25 cellular contexts compared by ENCODE assay signal in the genomic region with DNA sequence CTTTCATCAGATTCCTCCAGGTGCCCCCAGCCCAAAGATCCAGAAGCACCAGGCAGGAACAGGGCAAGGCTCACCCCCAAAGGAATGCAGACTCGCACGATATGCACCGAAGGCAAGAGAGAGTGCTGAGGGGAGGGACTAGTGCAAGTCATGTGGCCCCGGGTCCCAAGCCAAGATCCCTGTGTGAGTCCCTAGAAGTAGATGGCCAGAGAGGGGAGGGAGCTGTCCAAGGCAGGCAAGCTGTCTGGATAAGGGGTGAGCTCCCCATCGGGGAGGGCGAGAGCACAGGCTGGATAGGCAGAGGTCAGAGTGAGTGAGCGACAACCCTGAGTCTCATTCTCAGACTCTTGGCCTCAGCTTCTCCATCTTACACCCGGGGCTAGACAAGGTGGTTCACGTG.
DNase-seq lines count a peak whose midpoint lies in the region; ATAC-seq and TF ChIP-seq lines count a peak whose summit lies in the region.
"Had no signal": no experiment of that assay in that cellular context is flagged by ENCODE, and none has a peak within 500 bp of the region (broad histone marks: within the 10 kb centered on the region; RNA-seq: fewer than 3 reads in every experiment).

No MANE protein-coding gene starts in this region.

- POLR2A ChIA-PET in CD8-positive, alpha-beta memory T cell (lab: Charles Lee) = no interaction called here

- H3K36me3 ChIP-seq in CD8-positive, alpha-beta memory T cell (ENCODE audit: insufficient read depth, low read length) = no peaks in the 10 kb centered on the region
- no peaks in the 10 kb centered on the region for H3K36me3 ChIP-seq in left ventricle myocardium inferior
- H3K36me3 ChIP-seq: BLaER1, MG63, SJCRH30 had no signal

- no peaks in the 10 kb centered on the region for H3K9me3 ChIP-seq in CD8-positive, alpha-beta memory T cell (ENCODE audit: low read length)
- no peaks in the 10 kb centered on the region for H3K9me3 ChIP-seq in left ventricle myocardium inferior (replicated peaks)
- H3K9me3 ChIP-seq: A549, BLaER1, MG63, SJCRH30 had no signal

- H3K27ac ChIP-seq in CD8-positive, alpha-beta memory T cell (ENCODE audit: low read depth, low read length) = peak overlapping the region; percentile 16
- no peak overlapping the region for H3K27ac ChIP-seq in left ventricle myocardium inferior (replicated peaks)
- H3K27ac ChIP-seq: A549, BLaER1, HL-60, SJCRH30 had no signal

- ATAC-seq in GM21723 (IDR thresholded peaks at IDR 0.05; ENCODE audit: unreplicated experiment) (no peak), HG03469 (IDR thresholded peaks at IDR 0.05; ENCODE audit: unreplicated experiment) (no peak), SK-N-SH treated with all-trans-retinoic acid at 6 μM for 48 hours (no peak)
- ATAC-seq: A549, PC-3 had no signal

- H3K36me3 Mint-ChIP-seq in CD8-positive, alpha-beta memory T cell = no peaks in the 10 kb centered on the region
- H3K36me3 Mint-ChIP-seq: CD4-positive, alpha-beta memory T cell had no signal

- no peak overlapping the region for H3K4me3 Mint-ChIP-seq in CD8-positive, alpha-beta memory T cell
- H3K4me3 Mint-ChIP-seq: CD4-positive, alpha-beta memory T cell; HFFc6 had no signal

- H3K27ac Mint-ChIP-seq in CD8-positive, alpha-beta memory T cell = no peak overlapping the region
- H3K27ac Mint-ChIP-seq: CD4-positive, alpha-beta memory T cell; HFFc6 had no signal

- no peaks in the 10 kb centered on the region for H3K4me1 ChIP-seq in CD8-positive, alpha-beta memory T cell (ENCODE audit: insufficient read depth, low read length)
- H3K4me1 ChIP-seq in left ventricle myocardium inferior = no peaks in the 10 kb centered on the region
- H3K4me1 ChIP-seq: A549, SJCRH30 had no signal

- no peaks in the 10 kb centered on the region for H3K9me3 Mint-ChIP-seq in CD8-positive, alpha-beta memory T cell
- H3K9me3 Mint-ChIP-seq: CD4-positive, alpha-beta memory T cell; HFFc6 had no signal

- no peak for TF ChIP-seq RAD21 in Ishikawa (IDR thresholded peaks at IDR 0.05; ENCODE audit: low read depth)

- intact Hi-C loops in left ventricle myocardium inferior (cut with micrococcal nuclease) = no loop called here

- H3K4me1 Mint-ChIP-seq in CD8-positive, alpha-beta memory T cell = no peaks in the 10 kb centered on the region
- H3K4me1 Mint-ChIP-seq: CD4-positive, alpha-beta memory T cell had no signal

- no peak for TF ChIP-seq CTCF in left ventricle myocardium inferior (IDR thresholded peaks at IDR 0.05; ENCODE audit: borderline replicate concordance)

- no peak overlapping the region for H3K4me3 ChIP-seq in CD8-positive, alpha-beta memory T cell (ENCODE audit: low read length)
- H3K4me3 ChIP-seq in left ventricle myocardium inferior = no peak overlapping the region
- H3K4me3 ChIP-seq: A549, BLaER1, MG63, SJCRH30 had no signal

- peaks cover 4 to 7% of the 10 kb centered on the region in 2 donors for H3K27me3 Mint-ChIP-seq in CD8-positive, alpha-beta memory T cell

- CTCF ChIA-PET in CD8-positive, alpha-beta memory T cell (lab: Charles Lee) = no interaction called here

- no peaks in the 10 kb centered on the region for H3K27me3 ChIP-seq in CD8-positive, alpha-beta memory T cell (ENCODE audit: insufficient read depth, low read length, poor library complexity, severe bottlenecking)
- peaks cover 4% of the 10 kb centered on the region for H3K27me3 ChIP-seq in left ventricle myocardium inferior (ENCODE audit: low read depth)
- H3K27me3 ChIP-seq: BLaER1, MG63, SJCRH30 had no signal

- TF ChIP-seq EP300 in Ishikawa (IDR thresholded peaks at IDR 0.05; ENCODE audit: borderline replicate concordance) = no peak

- DNase-seq in CD8-positive, alpha-beta memory T cell = no peak
- peak; percentile 28 for DNase-seq in left ventricle myocardium inferior
- peak; percentile 30 for DNase-seq in pons (ENCODE audit: low spot score)
- no peak for DNase-seq in activated naive CD4-positive, alpha-beta T cell treated with anti-CD3 and anti-CD28 coated beads, Interleukin-2, amount 50 U/mL, for 16 hours
- DNase-seq: Calu3; CD4-positive, alpha-beta memory T cell; GF-D8; HFFc6; Karpas-422; MG63; NCI-H1048; NCI-H1436; NCI-H1930; NCI-H226; NCI-H82; PC-3; RPMI8226; SJCRH30 had no signal

TF ChIP-seq in Ishikawa, 13 proteins besides CTCF, POLR2A, EP300 and RAD21 (continues in another document):
- TF ChIP-seq TEAD4 (IDR thresholded peaks at IDR 0.05) (no peak), EGR1 (IDR thresholded peaks at IDR 0.05) (no peak), TCF12 (IDR thresholded peaks at IDR 0.05; ENCODE audit: low read depth) (no peak), CREB1 (IDR thresholded peaks at IDR 0.05; ENCODE audit: low read depth) (no peak), FOXM1 (IDR thresholded peaks at IDR 0.05; ENCODE audit: borderline replicate concordance, low read depth) (no peak), YY1 (IDR thresholded peaks at IDR 0.05; ENCODE audit: low read depth) (no peak), ZBTB7A (IDR thresholded peaks at IDR 0.05; ENCODE audit: low read depth) (no peak), TAF1 (IDR thresholded peaks at IDR 0.05; ENCODE audit: low read depth) (no peak), CEBPB (IDR thresholded peaks at IDR 0.05) (no peak), NFIC (IDR thresholded peaks at IDR 0.05) (no peak)
- TF ChIP-seq, protein P1, sequence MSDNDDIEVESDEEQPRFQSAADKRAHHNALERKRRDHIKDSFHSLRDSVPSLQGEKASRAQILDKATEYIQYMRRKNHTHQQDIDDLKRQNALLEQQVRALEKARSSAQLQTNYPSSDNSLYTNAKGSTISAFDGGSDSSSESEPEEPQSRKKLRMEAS (IDR thresholded peaks at IDR 0.05) = no peak
- TF ChIP-seq, protein P2, sequence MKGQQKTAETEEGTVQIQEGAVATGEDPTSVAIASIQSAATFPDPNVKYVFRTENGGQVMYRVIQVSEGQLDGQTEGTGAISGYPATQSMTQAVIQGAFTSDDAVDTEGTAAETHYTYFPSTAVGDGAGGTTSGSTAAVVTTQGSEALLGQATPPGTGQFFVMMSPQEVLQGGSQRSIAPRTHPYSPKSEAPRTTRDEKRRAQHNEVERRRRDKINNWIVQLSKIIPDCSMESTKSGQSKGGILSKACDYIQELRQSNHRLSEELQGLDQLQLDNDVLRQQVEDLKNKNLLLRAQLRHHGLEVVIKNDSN (IDR thresholded peaks at IDR 0.05) = peak; percentile 66

TF ChIP-seq in SK-N-SH treated with all-trans-retinoic acid at 6 μM for 48 hours, 23 proteins besides CTCF, POLR2A, EP300 and RAD21 (continues in another document):
- TF ChIP-seq ZNF8 (CRISPR knock-in tag; IDR thresholded peaks at IDR 0.05) (no peak), TOX (CRISPR knock-in tag; IDR thresholded peaks at IDR 0.05; ENCODE audit: borderline replicate concordance) (no peak), TCF4 (CRISPR knock-in tag; IDR thresholded peaks at IDR 0.05; ENCODE audit: borderline replicate concordance) (no peak), SNAI2 (CRISPR knock-in tag; IDR thresholded peaks at IDR 0.05) (no peak), ZFP3 (CRISPR knock-in tag; IDR thresholded peaks at IDR 0.05) (no peak), GLIS3 (CRISPR knock-in tag; IDR thresholded peaks at IDR 0.05) (no peak), ARNTL (CRISPR knock-in tag; IDR thresholded peaks at IDR 0.05; ENCODE audit: borderline replicate concordance, low read depth) (no peak), ESRRG (CRISPR knock-in tag; IDR thresholded peaks at IDR 0.05) (no peak), ZNF70 (CRISPR knock-in tag; IDR thresholded peaks at IDR 0.05) (no peak), ZNF565 (CRISPR knock-in tag; conservative IDR thresholded peaks at IDR 0.05; ENCODE audit: low read depth) (no peak)
- TF ChIP-seq, protein P3, sequence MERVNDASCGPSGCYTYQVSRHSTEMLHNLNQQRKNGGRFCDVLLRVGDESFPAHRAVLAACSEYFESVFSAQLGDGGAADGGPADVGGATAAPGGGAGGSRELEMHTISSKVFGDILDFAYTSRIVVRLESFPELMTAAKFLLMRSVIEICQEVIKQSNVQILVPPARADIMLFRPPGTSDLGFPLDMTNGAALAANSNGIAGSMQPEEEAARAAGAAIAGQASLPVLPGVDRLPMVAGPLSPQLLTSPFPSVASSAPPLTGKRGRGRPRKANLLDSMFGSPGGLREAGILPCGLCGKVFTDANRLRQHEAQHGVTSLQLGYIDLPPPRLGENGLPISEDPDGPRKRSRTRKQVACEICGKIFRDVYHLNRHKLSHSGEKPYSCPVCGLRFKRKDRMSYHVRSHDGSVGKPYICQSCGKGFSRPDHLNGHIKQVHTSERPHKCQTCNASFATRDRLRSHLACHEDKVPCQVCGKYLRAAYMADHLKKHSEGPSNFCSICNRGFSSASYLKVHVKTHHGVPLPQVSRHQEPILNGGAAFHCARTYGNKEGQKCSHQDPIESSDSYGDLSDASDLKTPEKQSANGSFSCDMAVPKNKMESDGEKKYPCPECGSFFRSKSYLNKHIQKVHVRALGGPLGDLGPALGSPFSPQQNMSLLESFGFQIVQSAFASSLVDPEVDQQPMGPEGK (CRISPR knock-in tag; IDR thresholded peaks at IDR 0.05; ENCODE audit: borderline replicate concordance) = no peak
- TF ChIP-seq, protein P4, sequence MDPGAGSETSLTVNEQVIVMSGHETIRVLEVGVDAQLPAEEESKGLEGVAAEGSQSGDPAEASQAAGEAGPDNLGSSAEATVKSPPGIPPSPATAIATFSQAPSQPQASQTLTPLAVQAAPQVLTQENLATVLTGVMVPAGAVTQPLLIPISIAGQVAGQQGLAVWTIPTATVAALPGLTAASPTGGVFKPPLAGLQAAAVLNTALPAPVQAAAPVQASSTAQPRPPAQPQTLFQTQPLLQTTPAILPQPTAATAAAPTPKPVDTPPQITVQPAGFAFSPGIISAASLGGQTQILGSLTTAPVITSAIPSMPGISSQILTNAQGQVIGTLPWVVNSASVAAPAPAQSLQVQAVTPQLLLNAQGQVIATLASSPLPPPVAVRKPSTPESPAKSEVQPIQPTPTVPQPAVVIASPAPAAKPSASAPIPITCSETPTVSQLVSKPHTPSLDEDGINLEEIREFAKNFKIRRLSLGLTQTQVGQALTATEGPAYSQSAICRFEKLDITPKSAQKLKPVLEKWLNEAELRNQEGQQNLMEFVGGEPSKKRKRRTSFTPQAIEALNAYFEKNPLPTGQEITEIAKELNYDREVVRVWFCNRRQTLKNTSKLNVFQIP (CRISPR knock-in tag; IDR thresholded peaks at IDR 0.05; ENCODE audit: borderline replicate concordance, low read depth) = no peak
- TF ChIP-seq, protein P5, sequence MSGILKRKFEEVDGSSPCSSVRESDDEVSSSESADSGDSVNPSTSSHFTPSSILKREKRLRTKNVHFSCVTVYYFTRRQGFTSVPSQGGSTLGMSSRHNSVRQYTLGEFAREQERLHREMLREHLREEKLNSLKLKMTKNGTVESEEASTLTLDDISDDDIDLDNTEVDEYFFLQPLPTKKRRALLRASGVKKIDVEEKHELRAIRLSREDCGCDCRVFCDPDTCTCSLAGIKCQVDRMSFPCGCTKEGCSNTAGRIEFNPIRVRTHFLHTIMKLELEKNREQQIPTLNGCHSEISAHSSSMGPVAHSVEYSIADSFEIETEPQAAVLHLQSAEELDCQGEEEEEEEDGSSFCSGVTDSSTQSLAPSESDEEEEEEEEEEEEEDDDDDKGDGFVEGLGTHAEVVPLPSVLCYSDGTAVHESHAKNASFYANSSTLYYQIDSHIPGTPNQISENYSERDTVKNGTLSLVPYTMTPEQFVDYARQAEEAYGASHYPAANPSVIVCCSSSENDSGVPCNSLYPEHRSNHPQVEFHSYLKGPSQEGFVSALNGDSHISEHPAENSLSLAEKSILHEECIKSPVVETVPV (CRISPR knock-in tag; IDR thresholded peaks at IDR 0.05) = no peak

Comparison
In these comparisons a context has a peak if more than half of its experiments do, and no peak if none do; other contexts are left out.
1. DNase-seq: peak in left ventricle myocardium inferior (single experiment) and pons (single experiment); none in CD8-positive, alpha-beta memory T cell (0 of 5) and activated naive CD4-positive, alpha-beta T cell treated with anti-CD3 and anti-CD28 coated beads, Interleukin-2, amount 50 U/mL, for 16 hours (single experiment).